Comparison of ENCODE assay signal across 8 cellular contexts in the genomic region with DNA sequence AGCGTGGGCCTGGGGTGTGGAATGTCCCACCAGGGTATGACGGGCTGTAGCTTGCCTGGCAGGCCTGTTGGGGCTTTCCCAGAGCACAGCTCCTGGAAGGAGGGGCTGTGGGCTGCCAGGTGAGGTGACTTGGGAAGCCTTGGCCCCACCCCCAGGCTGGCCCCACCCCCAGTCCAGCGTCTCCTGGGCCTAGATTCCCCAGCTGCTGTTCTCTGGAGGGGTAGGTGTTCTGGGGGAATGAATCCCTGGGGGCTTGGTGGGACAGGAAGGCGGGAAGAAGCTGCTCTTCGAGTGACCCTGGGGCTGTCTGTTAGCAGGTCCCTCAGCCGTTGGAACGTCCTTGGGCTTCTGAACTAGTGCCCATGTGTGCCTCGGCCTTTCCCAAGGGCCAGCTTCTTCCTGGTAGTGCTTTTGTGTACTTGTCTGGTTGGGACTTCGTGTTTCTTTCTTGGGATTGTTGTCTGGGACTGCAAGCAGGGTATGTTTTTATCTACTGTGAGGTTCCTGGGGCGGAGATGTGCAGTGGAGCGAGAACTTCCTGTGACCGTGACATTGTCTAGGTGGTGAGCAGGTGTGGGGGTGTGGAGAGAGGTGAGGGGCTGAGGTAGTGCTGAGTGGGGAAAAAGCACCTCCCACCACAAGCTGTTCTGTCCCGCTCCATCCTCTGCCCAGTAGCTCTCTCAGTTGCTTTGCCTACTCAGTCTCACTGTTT. TPM values are rescaled to one million over a fixed set of nuclear protein-coding genes. Genes with fewer than 3 reads are reported as not detected.
A peak's percentile ranks its signal among the peaks of the same experiment; 100 is the strongest.
DNase-seq lines count a peak whose midpoint lies in the region; ATAC-seq and TF ChIP-seq lines count a peak whose summit lies in the region.
"Had no signal": no experiment of that assay in that cellular context is flagged by ENCODE, and none has a peak within 500 bp of the region (broad histone marks: within the 10 kb centered on the region; RNA-seq: fewer than 3 reads in every experiment).

No MANE protein-coding gene starts in this region.

- H3K9me3 ChIP-seq in adipocyte (ENCODE audit: control insufficient read depth, low read length) (no peaks in the 10 kb centered on the region), left lung (no peaks in the 10 kb centered on the region), testis (no peaks in the 10 kb centered on the region)

- WGBS in testis, 2 donors: 29 to 38% methylated on average over 10 to 13 of the region's 13 CpGs

- ATAC-seq in left lung (peak; percentile 66), HG02763 (IDR thresholded peaks at IDR 0.05; ENCODE audit: unreplicated experiment) (no peak)

- intact Hi-C loops in left lung (cut with DNase I) (no loop called here), testis (cut with DNase I; ENCODE audit: low total_unique reads) (loop anchor here (5.0 kb wide), 1 partner anchor 56 kb away; no protein-coding TSS in a partner anchor)

- H3K36me3 ChIP-seq in adipocyte (ENCODE audit: control insufficient read depth, insufficient read depth, low read length, severe bottlenecking) (no peaks in the 10 kb centered on the region), left lung (no peaks in the 10 kb centered on the region), testis (ENCODE audit: low read depth, missing control alignments) (no peaks in the 10 kb centered on the region)

- TF ChIP-seq CTCF in GM10248 (IDR thresholded peaks at IDR 0.05; ENCODE audit: control extremely low read depth, extremely low read depth, low read depth, missing control alignments) (no peak), LNCaP clone FGC (IDR thresholded peaks at IDR 0.05; ENCODE audit: control insufficient read depth, extremely low read depth, insufficient read depth) (no peak), left lung (IDR thresholded peaks at IDR 0.05) (no peak), testis (IDR thresholded peaks at IDR 0.05) (no peak)

- H3K9ac ChIP-seq in adipocyte (ENCODE audit: low read length): peak overlapping the region; percentile 42

- peaks cover 49% of the 10 kb centered on the region for H3K4me1 ChIP-seq in adipocyte (ENCODE audit: control insufficient read depth, insufficient read depth, low read length)
- H3K4me1 ChIP-seq in left lung: peaks cover 30 to 37% of the 10 kb centered on the region in 2 donors
- H3K4me1 ChIP-seq in testis: peaks cover 49% of the 10 kb centered on the region

- CTCF ChIA-PET in GM10248 (lab: Yijun Ruan, JAX): interaction anchor here (1.0 to 5.8 kb wide), 8 partner anchors 32 to 205 kb away, joined by 5 to 34 read pairs (median 10); a partner anchor contains a TSS

- POLR2A ChIA-PET in GM10248 (lab: Yijun Ruan, JAX): interaction anchor here (0.6 to 1.4 kb wide), 2 partner anchors 138 to 479 kb away, joined by 3 to 4 read pairs; a partner anchor contains a TSS

- peak; percentile 74 for DNase-seq in GM10248 (ENCODE audit: extremely low spot score)
- DNase-seq in LNCaP clone FGC (ENCODE audit: low read depth): no peak
- peak; percentile 17 for DNase-seq in adipocyte (ENCODE audit: low read depth)
- DNase-seq in left lung: peak; percentile 77 to 86
- DNase-seq in testis: peak; percentile 68
- DNase-seq in D341Med (ENCODE audit: low spot score): no peak

- H3K27me3 ChIP-seq in adipocyte (replicated peaks; ENCODE audit: control insufficient read depth, insufficient read depth, low read length): no peaks in the 10 kb centered on the region
- H3K27me3 ChIP-seq in left lung: peaks cover 0 to 50% of the 10 kb centered on the region in 2 donors
- H3K27me3 ChIP-seq in testis: no peaks in the 10 kb centered on the region

- no peak for TF ChIP-seq POLR2A in testis (IDR thresholded peaks at IDR 0.05)

- H3K27ac ChIP-seq in left lung (peak overlapping the region; percentile 63 to 77), testis (peak overlapping the region; percentile 73 to 93)

- H3K4me3 ChIP-seq in LNCaP clone FGC (ENCODE audit: low read depth, low read length) (peak overlapping the region; percentile 81), adipocyte (ENCODE audit: low read length) (no peak overlapping the region), left lung (peak overlapping the region; percentile 60), testis (peak overlapping the region in 1 of 2 donors; percentile 73)

RNA-seq across cellular contexts. Expression of a gene that starts 1.4 kb away (rescaled TPM):
- total RNA-seq in left lung (100 to 1,000 TPM in 1 of 2 donors, 10 to 100 TPM in 1; 77.9 to 148 TPM), testis (10 to 100 TPM; 94.6 to 97.6 TPM)
- 33.8 TPM for polyA plus RNA-seq in testis (ENCODE audit: insufficient read depth, low read depth, low replicate concordance)

RNA-seq across cellular contexts. Expression of a gene that starts 25.1 kb away (rescaled TPM):
- total RNA-seq in left lung (10 to 100 TPM; 29.5 to 34.2 TPM), testis (10 to 100 TPM; 23.0 to 30.6 TPM)
- polyA plus RNA-seq in testis (ENCODE audit: insufficient read depth, low read depth, low replicate concordance): 38.1 TPM

RNA-seq across cellular contexts. Expression of a gene that starts 31.1 kb away (rescaled TPM):
- total RNA-seq in left lung (10 to 100 TPM; 34.0 to 40.3 TPM), testis (10 to 100 TPM; 36.5 to 45.5 TPM)
- 31.4 TPM for polyA plus RNA-seq in testis (ENCODE audit: insufficient read depth, low read depth, low replicate concordance)

RNA-seq across cellular contexts. Expression of a gene that starts 49.0 kb away (rescaled TPM):
- 100 to 1,000 TPM; 213 to 384 TPM for total RNA-seq in left lung
- total RNA-seq in testis: not detected
- polyA plus RNA-seq in testis (ENCODE audit: insufficient read depth, low read depth, low replicate concordance): 0.94 TPM
- total RNA-seq: T-helper 1 cell treated with Interleukin-12 subunit alpha and Interleukin-12 subunit beta and Interleukin-4 antibody, amounts not matched to agents 30 ng/mL and 1 ng/mL, for 36 hours had no signal

RNA-seq across cellular contexts. Expression of a gene that starts 57.9 kb away (rescaled TPM):
- total RNA-seq in left lung: 1 to 10 TPM; 2.5 to 4.0 TPM
- under 1 TPM in 1 of 2 donors, not detected in 1; 0.19 TPM for total RNA-seq in testis
- polyA plus RNA-seq in testis (ENCODE audit: insufficient read depth, low read depth, low replicate concordance): 0.45 TPM
- total RNA-seq: T-helper 1 cell treated with Interleukin-12 subunit alpha and Interleukin-12 subunit beta and Interleukin-4 antibody, amounts not matched to agents 30 ng/mL and 1 ng/mL, for 36 hours had no signal

Comparison
In these comparisons a context has a peak if more than half of its experiments do, and no peak if none do; other contexts are left out.
1. DNase-seq: peak in GM10248 (single experiment), adipocyte (single experiment), left lung (2 of 2) and testis (single experiment); none in LNCaP clone FGC (single experiment) and D341Med (single experiment).